14 cellular contexts compared by ENCODE assay signal in the genomic region with DNA sequence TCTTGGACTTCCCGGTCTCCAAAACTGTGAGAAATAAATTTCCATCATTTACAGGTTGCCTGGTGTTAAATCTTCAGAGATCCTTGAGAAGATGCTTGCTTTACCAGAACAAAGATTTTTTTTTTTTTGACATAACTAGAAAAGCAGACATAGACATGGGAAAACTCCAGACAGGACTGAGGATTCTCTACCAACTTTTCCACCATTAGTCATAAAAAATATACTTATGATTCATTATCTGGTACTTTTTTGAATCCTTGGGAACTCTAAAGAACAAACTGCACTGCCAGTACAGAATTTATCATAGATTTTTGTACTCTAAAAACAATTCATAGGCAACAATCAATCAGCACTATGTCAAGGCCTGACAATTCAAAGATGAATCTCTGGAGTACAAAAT.
A peak's percentile ranks its signal among the peaks of the same experiment; 100 is the strongest.
DNase-seq lines count a peak whose midpoint lies in the region; ATAC-seq and TF ChIP-seq lines count a peak whose summit lies in the region.
"Had no signal": no experiment of that assay in that cellular context is flagged by ENCODE, and none has a peak within 500 bp of the region (broad histone marks: within the 10 kb centered on the region; RNA-seq: fewer than 3 reads in every experiment).

No MANE protein-coding gene starts in this region.

- CTCF ChIA-PET in activated naive CD4-positive, alpha-beta T cell treated with anti-CD3 and anti-CD28 coated beads, Interleukin-2, amount 10 ng/mL, durations not matched to agents 7 days and 5 days (lab: Charles Lee), result no interaction called here

- H3K4me3 ChIP-seq in epithelial cell of esophagus (ENCODE audit: low read length) (no peak overlapping the region), neural cell (ENCODE audit: low read length) (peak overlapping the region; percentile 20)
- H3K4me3 ChIP-seq: BLaER1 treated with 17β-estradiol and CSF1 and Interleukin-3, amounts not matched to agents 10 nM and 100 nM; GM23338 had no signal

- peak; percentile 10 for DNase-seq in ELR (ENCODE audit: low read depth)
- peak; percentile 48 for DNase-seq in amniotic epithelial cell (ENCODE audit: low read depth)
- peak; percentile 21 for DNase-seq in epithelial cell of esophagus (ENCODE audit: low read depth)
- no peak for DNase-seq in activated naive CD4-positive, alpha-beta T cell treated with anti-CD3 and anti-CD28 coated beads, Interleukin-2, amount 10 ng/mL, durations not matched to agents 7 days and 5 days
- DNase-seq in NCI-H2171 treated with DMSO at 0.1 percent for 48 hours (lab: John Stamatoyannopoulos, UW), result no peak
- DNase-seq: ACHN; CD4-positive, CD25-positive, alpha-beta regulatory T cell; DMS53; H7 had no signal

- H3K79me2 ChIP-seq in neural cell (replicated peaks; ENCODE audit: insufficient read depth, low read length), result no peaks in the 10 kb centered on the region

- no peak for TF ChIP-seq EP300 in neural cell (conservative IDR thresholded peaks at IDR 0.05; ENCODE audit: poor library complexity, severe bottlenecking)

- no peaks in the 10 kb centered on the region for H3K9me3 ChIP-seq in neural cell (ENCODE audit: low read length)
- H3K9me3 ChIP-seq: BLaER1 treated with 17β-estradiol and CSF1 and Interleukin-3, amounts not matched to agents 10 nM and 100 nM had no signal

- H3K36me3 Mint-ChIP-seq in activated naive CD4-positive, alpha-beta T cell treated with anti-CD3 and anti-CD28 coated beads, Interleukin-2, amount 10 ng/mL, durations not matched to agents 7 days and 5 days, result no peaks in the 10 kb centered on the region
- H3K36me3 Mint-ChIP-seq: CD4-positive, CD25-positive, alpha-beta regulatory T cell had no signal

- H2AFZ ChIP-seq in neural cell (ENCODE audit: low read depth, low read length), result no peak overlapping the region
- H2AFZ ChIP-seq: GM23338 had no signal

- no peak for TF ChIP-seq POLR2A in GM18505 (IDR thresholded peaks at IDR 0.05; ENCODE audit: borderline replicate concordance, extremely low read depth, insufficient read depth, insufficient read length)

- H3K4me3 Mint-ChIP-seq in activated naive CD4-positive, alpha-beta T cell treated with anti-CD3 and anti-CD28 coated beads, Interleukin-2, amount 10 ng/mL, durations not matched to agents 7 days and 5 days, result no peak overlapping the region
- H3K4me3 Mint-ChIP-seq: CD4-positive, CD25-positive, alpha-beta regulatory T cell; GM23338 had no signal

- no peaks in the 10 kb centered on the region for H3K9me3 Mint-ChIP-seq in activated naive CD4-positive, alpha-beta T cell treated with anti-CD3 and anti-CD28 coated beads, Interleukin-2, amount 10 ng/mL, durations not matched to agents 7 days and 5 days
- H3K9me3 Mint-ChIP-seq: GM23338 had no signal

- H4K20me1 ChIP-seq in neural cell (ENCODE audit: insufficient read depth), result no peaks in the 10 kb centered on the region
- H4K20me1 ChIP-seq: BLaER1 treated with 17β-estradiol and CSF1 and Interleukin-3, amounts not matched to agents 10 nM and 100 nM had no signal

- no peaks in the 10 kb centered on the region for H3K27me3 Mint-ChIP-seq in activated naive CD4-positive, alpha-beta T cell treated with anti-CD3 and anti-CD28 coated beads, Interleukin-2, amount 10 ng/mL, durations not matched to agents 7 days and 5 days
- H3K27me3 Mint-ChIP-seq: CD4-positive, CD25-positive, alpha-beta regulatory T cell had no signal

- no peak for ATAC-seq in activated CD4-positive, CD25-positive, alpha-beta regulatory T cell treated with anti-CD3 and anti-CD28 coated beads, Interleukin-2, amount 50 U/mL, for 24 hours
- ATAC-seq in GM18505 (IDR thresholded peaks at IDR 0.05; ENCODE audit: unreplicated experiment), result no peak
- ATAC-seq: GM23338 had no signal

- no peaks in the 10 kb centered on the region for H3F3A ChIP-seq in neural cell (ENCODE audit: insufficient read depth, low read length, poor library complexity, severe bottlenecking)

- H3K27ac ChIP-seq in neural cell (ENCODE audit: low read length), result peak overlapping the region; percentile 78
- H3K27ac ChIP-seq: BLaER1 treated with 17β-estradiol and CSF1 and Interleukin-3, amounts not matched to agents 10 nM and 100 nM had no signal

- H3K9me2 ChIP-seq in neural cell (ENCODE audit: insufficient read depth, low read length), result no peaks in the 10 kb centered on the region

- no peak for TF ChIP-seq RAD21 in neural cell (conservative IDR thresholded peaks at IDR 0.05)

- no peak for TF ChIP-seq CTCF in epithelial cell of esophagus (IDR thresholded peaks at IDR 0.05; ENCODE audit: insufficient read depth, low read depth, low read length, missing control alignments)
- no peak for TF ChIP-seq CTCF in neural cell (IDR thresholded peaks at IDR 0.05; ENCODE audit: poor library complexity, severe bottlenecking)

- peak overlapping the region; percentile 6 for H3K9ac ChIP-seq in neural cell (ENCODE audit: low read length)
- H3K9ac ChIP-seq: BLaER1 treated with 17β-estradiol and CSF1 and Interleukin-3, amounts not matched to agents 10 nM and 100 nM had no signal

- no peak overlapping the region for H3K27ac Mint-ChIP-seq in activated naive CD4-positive, alpha-beta T cell treated with anti-CD3 and anti-CD28 coated beads, Interleukin-2, amount 10 ng/mL, durations not matched to agents 7 days and 5 days
- H3K27ac Mint-ChIP-seq: CD4-positive, CD25-positive, alpha-beta regulatory T cell; GM23338 had no signal

- H3K4me1 Mint-ChIP-seq in activated naive CD4-positive, alpha-beta T cell treated with anti-CD3 and anti-CD28 coated beads, Interleukin-2, amount 10 ng/mL, durations not matched to agents 7 days and 5 days, result no peaks in the 10 kb centered on the region
- H3K4me1 Mint-ChIP-seq: CD4-positive, CD25-positive, alpha-beta regulatory T cell; GM23338 had no signal

- no peaks in the 10 kb centered on the region for H3K36me3 ChIP-seq in neural cell (ENCODE audit: insufficient read depth, low read length)
- H3K36me3 ChIP-seq: BLaER1 treated with 17β-estradiol and CSF1 and Interleukin-3, amounts not matched to agents 10 nM and 100 nM had no signal

- no peak overlapping the region for H3K4me2 ChIP-seq in neural cell (ENCODE audit: low read length)
- H3K4me2 ChIP-seq: GM23338 had no signal

- no peaks in the 10 kb centered on the region for H3K27me3 ChIP-seq in neural cell (ENCODE audit: insufficient read depth, low read depth, low read length)
- H3K27me3 ChIP-seq: BLaER1 treated with 17β-estradiol and CSF1 and Interleukin-3, amounts not matched to agents 10 nM and 100 nM had no signal

TF ChIP-seq in neural cell, 6 proteins besides CTCF, POLR2A, EP300 and RAD21:
- TF ChIP-seq EZH2 (IDR thresholded peaks at IDR 0.05; ENCODE audit: borderline replicate concordance, insufficient read depth, low read length, poor library complexity, severe bottlenecking), result no peak
- no peak for TF ChIP-seq TAF1 (IDR thresholded peaks at IDR 0.05; ENCODE audit: low read depth)
- TF ChIP-seq MXI1 (conservative IDR thresholded peaks at IDR 0.05; ENCODE audit: poor library complexity, severe bottlenecking), result no peak
- TF ChIP-seq, protein P1, sequence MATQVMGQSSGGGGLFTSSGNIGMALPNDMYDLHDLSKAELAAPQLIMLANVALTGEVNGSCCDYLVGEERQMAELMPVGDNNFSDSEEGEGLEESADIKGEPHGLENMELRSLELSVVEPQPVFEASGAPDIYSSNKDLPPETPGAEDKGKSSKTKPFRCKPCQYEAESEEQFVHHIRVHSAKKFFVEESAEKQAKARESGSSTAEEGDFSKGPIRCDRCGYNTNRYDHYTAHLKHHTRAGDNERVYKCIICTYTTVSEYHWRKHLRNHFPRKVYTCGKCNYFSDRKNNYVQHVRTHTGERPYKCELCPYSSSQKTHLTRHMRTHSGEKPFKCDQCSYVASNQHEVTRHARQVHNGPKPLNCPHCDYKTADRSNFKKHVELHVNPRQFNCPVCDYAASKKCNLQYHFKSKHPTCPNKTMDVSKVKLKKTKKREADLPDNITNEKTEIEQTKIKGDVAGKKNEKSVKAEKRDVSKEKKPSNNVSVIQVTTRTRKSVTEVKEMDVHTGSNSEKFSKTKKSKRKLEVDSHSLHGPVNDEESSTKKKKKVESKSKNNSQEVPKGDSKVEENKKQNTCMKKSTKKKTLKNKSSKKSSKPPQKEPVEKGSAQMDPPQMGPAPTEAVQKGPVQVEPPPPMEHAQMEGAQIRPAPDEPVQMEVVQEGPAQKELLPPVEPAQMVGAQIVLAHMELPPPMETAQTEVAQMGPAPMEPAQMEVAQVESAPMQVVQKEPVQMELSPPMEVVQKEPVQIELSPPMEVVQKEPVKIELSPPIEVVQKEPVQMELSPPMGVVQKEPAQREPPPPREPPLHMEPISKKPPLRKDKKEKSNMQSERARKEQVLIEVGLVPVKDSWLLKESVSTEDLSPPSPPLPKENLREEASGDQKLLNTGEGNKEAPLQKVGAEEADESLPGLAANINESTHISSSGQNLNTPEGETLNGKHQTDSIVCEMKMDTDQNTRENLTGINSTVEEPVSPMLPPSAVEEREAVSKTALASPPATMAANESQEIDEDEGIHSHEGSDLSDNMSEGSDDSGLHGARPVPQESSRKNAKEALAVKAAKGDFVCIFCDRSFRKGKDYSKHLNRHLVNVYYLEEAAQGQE (IDR thresholded peaks at IDR 0.05; ENCODE audit: borderline replicate concordance), result no peak
- TF ChIP-seq POLR2AphosphoS5 (IDR thresholded peaks at IDR 0.05), result no peak
- TF ChIP-seq SMC3 (conservative IDR thresholded peaks at IDR 0.05; ENCODE audit: poor library complexity), result no peak

Comparison
In these comparisons a context has a peak if more than half of its experiments do, and no peak if none do; other contexts are left out.
1. DNase-seq: peak in ELR (single experiment), amniotic epithelial cell (single experiment) and epithelial cell of esophagus (single experiment); none in activated naive CD4-positive, alpha-beta T cell treated with anti-CD3 and anti-CD28 coated beads, Interleukin-2, amount 10 ng/mL, durations not matched to agents 7 days and 5 days (single experiment) and NCI-H2171 treated with DMSO at 0.1 percent for 48 hours (single experiment).